Comparison of ENCODE assay signal across 8 cellular contexts in genomic region chr12:116474899-116475298, GRCh38.
"Had no signal": no experiment of that assay in that cellular context is flagged by ENCODE, and none has a peak within 500 bp of the region (broad histone marks: within the 10 kb centered on the region; RNA-seq: fewer than 3 reads in every experiment).

No MANE protein-coding gene starts in this region.

- ATAC-seq: GM12878 had no signal

- FAIRE-seq: G401.6, GM12878, GM12891, GM12892, GM18507, GM19239 had no signal

- H3K4me3 ChIP-seq: GM12878 had no signal

- DNase-seq: GDM1, GF-D8 had no signal
